In the genomic region with DNA sequence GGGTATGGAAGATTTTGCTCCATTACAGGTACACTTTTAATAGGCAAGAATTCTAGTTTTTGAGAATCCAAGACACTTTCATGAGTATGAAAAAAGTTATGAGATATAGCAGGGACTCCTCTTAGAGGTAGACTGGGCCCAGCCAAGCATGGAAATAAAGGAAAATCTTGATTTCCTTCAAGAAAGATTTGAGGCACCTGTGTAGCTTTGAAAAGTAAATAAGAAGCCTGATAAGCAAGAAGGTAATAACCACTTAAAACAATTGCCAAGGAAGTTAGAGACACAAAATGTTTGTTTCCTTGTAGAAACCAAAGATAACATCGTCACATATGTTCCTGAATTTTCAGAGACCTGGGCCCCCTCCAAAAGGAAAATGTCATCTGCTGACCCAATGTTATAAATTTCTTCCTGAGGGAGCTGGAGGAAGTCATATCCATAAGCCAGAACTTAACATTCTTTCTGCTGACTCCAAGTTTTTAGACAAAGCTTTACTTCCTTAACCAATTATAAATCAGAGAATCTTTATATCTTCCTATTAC, we compare ENCODE assay signal across 25 cellular contexts.
DNase-seq lines count a peak whose midpoint lies in the region; ATAC-seq and TF ChIP-seq lines count a peak whose summit lies in the region.
"Had no signal": no experiment of that assay in that cellular context is flagged by ENCODE, and none has a peak within 500 bp of the region (broad histone marks: within the 10 kb centered on the region; RNA-seq: fewer than 3 reads in every experiment).

No MANE protein-coding gene starts in this region.

- H3K4me3 ChIP-seq in OCI-LY7 (ENCODE audit: low read depth, low read length, poor library complexity, severe bottlenecking), result no peak overlapping the region
- no peak overlapping the region for H3K4me3 ChIP-seq in left lung
- H3K4me3 ChIP-seq: GM12878 had no signal

- H3K9me2 ChIP-seq in OCI-LY7 (ENCODE audit: insufficient read depth, low read length), result no peaks in the 10 kb centered on the region

- H3K27me3 Mint-ChIP-seq in T-cell, result no peaks in the 10 kb centered on the region
- no peaks in the 10 kb centered on the region for H3K27me3 Mint-ChIP-seq in activated CD8-positive, alpha-beta T cell treated with anti-CD3 and anti-CD28 coated beads, Interleukin-2, amount 10 ng/mL, durations not matched to agents 7 days and 5 days (ENCODE audit: low read depth)
- H3K27me3 Mint-ChIP-seq: B cell; CD8-positive, alpha-beta memory T cell had no signal

- no peaks in the 10 kb centered on the region for H3K36me3 ChIP-seq in OCI-LY7 (ENCODE audit: insufficient read depth, low read length)
- H3K36me3 ChIP-seq in left lung, result no peaks in the 10 kb centered on the region

- ATAC-seq in left lung (peak; percentile 25), T-cell (replicated peaks in 1 of 4) (no peak)
- ATAC-seq in activated CD8-positive, alpha-beta T cell treated with anti-CD3 and anti-CD28 coated beads, Interleukin-2, amount 10 ng/mL, durations not matched to agents 7 days and 5 days, result no peak
- ATAC-seq: GM12878, HCT116, Panc1 had no signal

- H3K36me3 Mint-ChIP-seq in T-cell, result no peaks in the 10 kb centered on the region
- no peaks in the 10 kb centered on the region for H3K36me3 Mint-ChIP-seq in activated CD8-positive, alpha-beta T cell treated with anti-CD3 and anti-CD28 coated beads, Interleukin-2, amount 10 ng/mL, durations not matched to agents 7 days and 5 days (ENCODE audit: low read depth)
- H3K36me3 Mint-ChIP-seq: CD14-positive monocyte; CD8-positive, alpha-beta memory T cell had no signal

- CTCF ChIA-PET in OCI-LY7 (lab: Charles Lee; ENCODE audit: unreplicated experiment) (interaction anchor here (1.0 kb wide), 1 partner anchor 36 kb away, joined by 3 read pairs; no protein-coding TSS in a partner anchor), T-cell (lab: Charles Lee) (no interaction called here)
- CTCF ChIA-PET in activated CD8-positive, alpha-beta T cell treated with anti-CD3 and anti-CD28 coated beads, Interleukin-2, amount 10 ng/mL, durations not matched to agents 7 days and 5 days (lab: Charles Lee), result no interaction called here

- no peak overlapping the region for H3K4me2 ChIP-seq in OCI-LY7 (ENCODE audit: low read length)

- POLR2A ChIA-PET in OCI-LY7 (lab: Charles Lee), result interaction anchor here (1.0 to 2.3 kb wide), 10 partner anchors 9 to 69 kb away, joined by 3 to 10 read pairs (median 6); no protein-coding TSS in a partner anchor
- POLR2A ChIA-PET in T-cell (lab: Charles Lee), result no interaction called here
- POLR2A ChIA-PET in activated CD8-positive, alpha-beta T cell treated with anti-CD3 and anti-CD28 coated beads, Interleukin-2, amount 10 ng/mL, durations not matched to agents 7 days and 5 days (lab: Charles Lee), result no interaction called here

- TF ChIP-seq CTCF in OCI-LY7 (conservative IDR thresholded peaks at IDR 0.05; ENCODE audit: low read length) (no peak), left lung (IDR thresholded peaks at IDR 0.05) (no peak)

- peak overlapping the region; percentile 49; the same call in 1 of the 2 replicates for H2AFZ ChIP-seq in OCI-LY7 (ENCODE audit: low read length)

- H3K4me1 ChIP-seq in OCI-LY7 (ENCODE audit: insufficient read depth, low read length, poor library complexity, severe bottlenecking) (no peaks in the 10 kb centered on the region), left lung (no peaks in the 10 kb centered on the region)

- H3K9me3 ChIP-seq in OCI-LY7 (ENCODE audit: low read length) (no peaks in the 10 kb centered on the region), left lung (no peaks in the 10 kb centered on the region)

- H3K9me3 Mint-ChIP-seq in T-cell, result peaks cover 7 to 14% (median 10%) of the 10 kb centered on the region in 3 donors
- no peaks in the 10 kb centered on the region for H3K9me3 Mint-ChIP-seq in activated CD8-positive, alpha-beta T cell treated with anti-CD3 and anti-CD28 coated beads, Interleukin-2, amount 10 ng/mL, durations not matched to agents 7 days and 5 days (ENCODE audit: insufficient read depth)
- H3K9me3 Mint-ChIP-seq: CD14-positive monocyte had no signal

- H3K4me1 Mint-ChIP-seq in T-cell, result no peaks in the 10 kb centered on the region
- no peaks in the 10 kb centered on the region for H3K4me1 Mint-ChIP-seq in activated CD8-positive, alpha-beta T cell treated with anti-CD3 and anti-CD28 coated beads, Interleukin-2, amount 10 ng/mL, durations not matched to agents 7 days and 5 days (ENCODE audit: low read depth)
- H3K4me1 Mint-ChIP-seq: CD14-positive monocyte; CD8-positive, alpha-beta memory T cell had no signal

- DNase-seq in G401 (ENCODE audit: low spot score), result peak; percentile 54
- no peak for DNase-seq in OCI-LY7 (ENCODE audit: low spot score)
- no peak for DNase-seq in left lung
- DNase-seq in GF-D8 (lab: John Stamatoyannopoulos, UW), result no peak
- no peak for DNase-seq in T-cell
- no peak for DNase-seq in activated CD8-positive, alpha-beta T cell treated with anti-CD3 and anti-CD28 coated beads, Interleukin-2, amount 10 ng/mL, durations not matched to agents 7 days and 5 days
- no peak for DNase-seq in HuH-7 (ENCODE audit: low spot score)
- DNase-seq: Calu3; CD8-positive, alpha-beta memory T cell; NCI-H1092 treated with DMSO at 0.1 percent for 48 hours; NCI-H1436 treated with DMSO at 0.1 percent for 48 hours; NCI-H1930; NCI-H2107; NCI-H446; NCI-H524 treated with DMSO at 0.1 percent for 48 hours; NCI-H82; NK-92 treated with Interleukin-12 subunit alpha and Interleukin-12 subunit beta, amount 100 ng/mL, for 24 hours; SHP77 had no signal

- H3K27me3 ChIP-seq in left lung, result no peaks in the 10 kb centered on the region

- no peak overlapping the region for H3K4me3 Mint-ChIP-seq in T-cell
- no peak overlapping the region for H3K4me3 Mint-ChIP-seq in activated CD8-positive, alpha-beta T cell treated with anti-CD3 and anti-CD28 coated beads, Interleukin-2, amount 10 ng/mL, durations not matched to agents 7 days and 5 days
- H3K4me3 Mint-ChIP-seq: B cell; CD14-positive monocyte; CD8-positive, alpha-beta memory T cell; T-helper 1 cell treated with Interleukin-12 subunit alpha and Interleukin-12 subunit beta and Interleukin-4 antibody, amounts not matched to agents 30 μg/mL and 1 μg/mL, for 36 hours had no signal

- no peak overlapping the region for H3K27ac Mint-ChIP-seq in T-cell
- no peak overlapping the region for H3K27ac Mint-ChIP-seq in activated CD8-positive, alpha-beta T cell treated with anti-CD3 and anti-CD28 coated beads, Interleukin-2, amount 10 ng/mL, durations not matched to agents 7 days and 5 days
- H3K27ac Mint-ChIP-seq: B cell; CD14-positive monocyte; CD8-positive, alpha-beta memory T cell; T-helper 1 cell treated with Interleukin-12 subunit alpha and Interleukin-12 subunit beta and Interleukin-4 antibody, amounts not matched to agents 30 μg/mL and 1 μg/mL, for 36 hours had no signal

- H3K27ac ChIP-seq in OCI-LY7 (ENCODE audit: low read depth, low read length, poor library complexity, severe bottlenecking), result no peak overlapping the region
- no peak overlapping the region for H3K27ac ChIP-seq in left lung
- H3K27ac ChIP-seq: RWPE1 had no signal

- BruUV-seq in OCI-LY7 (replicated peaks; lab: Mats Ljungman, UMichigan), result no TSS peak

- intact Hi-C loops in OCI-LY7 (cut with micrococcal nuclease; ENCODE audit: unreplicated experiment) (no loop called here), left lung (cut with DNase I) (no loop called here)

- no peaks in the 10 kb centered on the region for H4K20me1 ChIP-seq in OCI-LY7 (ENCODE audit: insufficient read depth, low read length)

- H3K79me2 ChIP-seq in OCI-LY7 (ENCODE audit: insufficient read depth, low read depth, low read length), result no peaks in the 10 kb centered on the region

- in situ Hi-C loops in G401 (cut with HindIII; ENCODE audit: low sequenced_read_pairs), result no loop called here
